2 cellular contexts compared by ENCODE assay signal in the genomic region with DNA sequence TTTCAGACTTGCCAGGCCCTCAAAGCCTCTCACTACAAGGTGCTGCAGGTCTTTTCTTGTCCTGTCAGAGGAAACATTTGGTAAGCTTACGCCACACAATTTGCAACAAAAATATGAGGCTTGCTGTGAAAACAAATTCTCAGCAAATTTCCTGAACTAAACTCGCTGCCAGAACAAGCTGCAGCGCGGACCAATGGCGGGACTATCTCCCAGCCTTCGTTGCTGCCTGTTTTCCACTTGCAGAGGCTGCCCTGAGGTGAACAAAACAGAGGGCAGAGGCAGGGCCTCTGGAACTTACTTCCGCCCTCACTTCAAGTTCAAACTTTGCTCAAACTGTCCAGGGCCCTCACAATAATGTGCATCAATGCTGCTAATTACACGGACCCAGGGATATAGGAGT.
TF ChIP-seq lines count a peak whose summit lies in the region.

No MANE protein-coding gene starts in this region.

TF ChIP-seq in liver, 16 proteins besides CTCF, POLR2A, EP300 and RAD21:
- TF ChIP-seq RXRA (IDR thresholded peaks at IDR 0.05) (peak; percentile 34 to 69), TAF1 (conservative IDR thresholded peaks at IDR 0.05) (no peak), NR2F2 (IDR thresholded peaks at IDR 0.05) (peak; percentile 20)

TF ChIP-seq in HepG2, 621 proteins besides CTCF, POLR2A, EP300 and RAD21:
- TF ChIP-seq AKAP8 (CRISPR knock-in tag; IDR thresholded peaks at IDR 0.05) (no peak), ZNF552 (CRISPR knock-in tag; IDR thresholded peaks at IDR 0.05; ENCODE audit: borderline replicate concordance) (no peak), CBX2 (IDR thresholded peaks at IDR 0.05; ENCODE audit: low read depth, low read length) (no peak), CBX2 (CRISPR knock-in tag; IDR thresholded peaks at IDR 0.05; ENCODE audit: low read depth) (no peak), TOPORS (CRISPR knock-in tag; IDR thresholded peaks at IDR 0.05) (no peak), STAG1 (CRISPR knock-in tag; IDR thresholded peaks at IDR 0.05) (no peak), TBX3 (IDR thresholded peaks at IDR 0.05; ENCODE audit: borderline replicate concordance) (no peak), NFE2L1 (CRISPR knock-in tag; IDR thresholded peaks at IDR 0.05; ENCODE audit: borderline replicate concordance) (no peak), PHB2 (IDR thresholded peaks at IDR 0.05; ENCODE audit: partially characterized antibody) (no peak), EZH2 (conservative IDR thresholded peaks at IDR 0.05; ENCODE audit: low read depth, low read length) (no peak), MEIS1 (CRISPR knock-in tag; IDR thresholded peaks at IDR 0.05; ENCODE audit: borderline replicate concordance) (no peak), PHF5A (CRISPR knock-in tag; IDR thresholded peaks at IDR 0.05; ENCODE audit: low read depth, unreplicated experiment) (no peak)
- TF ChIP-seq, protein P1, sequence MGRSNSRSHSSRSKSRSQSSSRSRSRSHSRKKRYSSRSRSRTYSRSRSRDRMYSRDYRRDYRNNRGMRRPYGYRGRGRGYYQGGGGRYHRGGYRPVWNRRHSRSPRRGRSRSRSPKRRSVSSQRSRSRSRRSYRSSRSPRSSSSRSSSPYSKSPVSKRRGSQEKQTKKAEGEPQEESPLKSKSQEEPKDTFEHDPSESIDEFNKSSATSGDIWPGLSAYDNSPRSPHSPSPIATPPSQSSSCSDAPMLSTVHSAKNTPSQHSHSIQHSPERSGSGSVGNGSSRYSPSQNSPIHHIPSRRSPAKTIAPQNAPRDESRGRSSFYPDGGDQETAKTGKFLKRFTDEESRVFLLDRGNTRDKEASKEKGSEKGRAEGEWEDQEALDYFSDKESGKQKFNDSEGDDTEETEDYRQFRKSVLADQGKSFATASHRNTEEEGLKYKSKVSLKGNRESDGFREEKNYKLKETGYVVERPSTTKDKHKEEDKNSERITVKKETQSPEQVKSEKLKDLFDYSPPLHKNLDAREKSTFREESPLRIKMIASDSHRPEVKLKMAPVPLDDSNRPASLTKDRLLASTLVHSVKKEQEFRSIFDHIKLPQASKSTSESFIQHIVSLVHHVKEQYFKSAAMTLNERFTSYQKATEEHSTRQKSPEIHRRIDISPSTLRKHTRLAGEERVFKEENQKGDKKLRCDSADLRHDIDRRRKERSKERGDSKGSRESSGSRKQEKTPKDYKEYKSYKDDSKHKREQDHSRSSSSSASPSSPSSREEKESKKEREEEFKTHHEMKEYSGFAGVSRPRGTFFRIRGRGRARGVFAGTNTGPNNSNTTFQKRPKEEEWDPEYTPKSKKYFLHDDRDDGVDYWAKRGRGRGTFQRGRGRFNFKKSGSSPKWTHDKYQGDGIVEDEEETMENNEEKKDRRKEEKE (IDR thresholded peaks at IDR 0.05): no peak
